Comparison of ENCODE assay signal across 10 cellular contexts in genomic region chr13:45466359-45466758, GRCh38. TPM values are rescaled to one million over a fixed set of nuclear protein-coding genes. Genes with fewer than 3 reads are reported as not detected.
DNase-seq lines count a peak whose midpoint lies in the region; ATAC-seq and TF ChIP-seq lines count a peak whose summit lies in the region.
"Had no signal": no experiment of that assay in that cellular context is flagged by ENCODE, and none has a peak within 500 bp of the region (broad histone marks: within the 10 kb centered on the region; RNA-seq: fewer than 3 reads in every experiment).

No MANE protein-coding gene starts in this region.

- no peaks in the 10 kb centered on the region for H3K9me3 Mint-ChIP-seq in activated naive CD4-positive, alpha-beta T cell treated with anti-CD3 and anti-CD28 coated beads for 36 hours
- H3K9me3 Mint-ChIP-seq in activated CD8-positive, alpha-beta T cell treated with anti-CD3 and anti-CD28 coated beads for 36 hours: no peaks in the 10 kb centered on the region
- no peaks in the 10 kb centered on the region for H3K9me3 Mint-ChIP-seq in immature natural killer cell

- no peak for ATAC-seq in activated CD8-positive, alpha-beta T cell treated with anti-CD3 and anti-CD28 coated beads for 36 hours
- ATAC-seq: right cardiac atrium had no signal

- CTCF ChIA-PET in activated naive CD4-positive, alpha-beta T cell treated with anti-CD3 and anti-CD28 coated beads for 36 hours (lab: Charles Lee): interaction anchor here (0.8 to 1.3 kb wide), 4 partner anchors 8 to 52 kb away, joined by 3 to 5 read pairs (median 4); no protein-coding TSS in a partner anchor
- CTCF ChIA-PET in activated CD8-positive, alpha-beta T cell treated with anti-CD3 and anti-CD28 coated beads for 36 hours (lab: Charles Lee): interaction anchor here (1.0 to 1.8 kb wide), 3 partner anchors 16 to 82 kb away, joined by 3 to 4 read pairs (median 3); no protein-coding TSS in a partner anchor

- TF ChIP-seq CTCF in activated CD8-positive, alpha-beta T cell treated with anti-CD3 and anti-CD28 coated beads for 36 hours (IDR thresholded peaks at IDR 0.05): no peak
- TF ChIP-seq CTCF in stomach (IDR thresholded peaks at IDR 0.05) (no peak), ascending aorta (IDR thresholded peaks at IDR 0.05) (no peak)

- peak overlapping the region; percentile 73 to 99 (median 88) for H3K4me3 ChIP-seq in stomach
- peak overlapping the region in 1 of 2 donors; percentile 63 for H3K4me3 ChIP-seq in ascending aorta

- WGBS in stomach, 5 donors: 32 to 65% (median 43%) methylated on average over 4 of the region's 4 CpGs

- no peaks in the 10 kb centered on the region for H3K27me3 Mint-ChIP-seq in activated naive CD4-positive, alpha-beta T cell treated with anti-CD3 and anti-CD28 coated beads for 36 hours (ENCODE audit: low read depth)
- no peaks in the 10 kb centered on the region for H3K27me3 Mint-ChIP-seq in activated CD8-positive, alpha-beta T cell treated with anti-CD3 and anti-CD28 coated beads for 36 hours
- peaks cover 2 to 5% (median 5%) of the 10 kb centered on the region in 3 donors for H3K27me3 Mint-ChIP-seq in immature natural killer cell (ENCODE audit: low read depth in 3 of 3)

- H3K36me3 Mint-ChIP-seq in activated naive CD4-positive, alpha-beta T cell treated with anti-CD3 and anti-CD28 coated beads for 36 hours (ENCODE audit: low read depth): peaks cover 5% of the 10 kb centered on the region
- peaks cover 9% of the 10 kb centered on the region for H3K36me3 Mint-ChIP-seq in activated CD8-positive, alpha-beta T cell treated with anti-CD3 and anti-CD28 coated beads for 36 hours (ENCODE audit: low read depth)
- peaks cover 0 to 3% (median 0%) of the 10 kb centered on the region in 3 donors for H3K36me3 Mint-ChIP-seq in immature natural killer cell

- H3K9me3 ChIP-seq in stomach (no peaks in the 10 kb centered on the region), ascending aorta (no peaks in the 10 kb centered on the region)

- H3K27ac Mint-ChIP-seq in activated naive CD4-positive, alpha-beta T cell treated with anti-CD3 and anti-CD28 coated beads for 36 hours: no peak overlapping the region
- peak overlapping the region; percentile 95 for H3K27ac Mint-ChIP-seq in activated CD8-positive, alpha-beta T cell treated with anti-CD3 and anti-CD28 coated beads for 36 hours
- peak overlapping the region; percentile 23 to 96 (median 92) for H3K27ac Mint-ChIP-seq in immature natural killer cell

- H3K36me3 ChIP-seq in stomach: peaks cover 0 to 6% (median 0%) of the 10 kb centered on the region in 4 donors
- no peaks in the 10 kb centered on the region for H3K36me3 ChIP-seq in ascending aorta

- POLR2A ChIA-PET in activated CD8-positive, alpha-beta T cell treated with anti-CD3 and anti-CD28 coated beads for 36 hours (lab: Charles Lee): no interaction called here

- no peak for DNase-seq in activated naive CD4-positive, alpha-beta T cell treated with anti-CD3 and anti-CD28 coated beads for 36 hours
- no peak for DNase-seq in activated naive CD4-positive, alpha-beta T cell (lab: John Stamatoyannopoulos, UW)
- no peak for DNase-seq in activated CD8-positive, alpha-beta T cell treated with anti-CD3 and anti-CD28 coated beads for 36 hours
- DNase-seq in immature natural killer cell: no peak
- no peak for DNase-seq in stomach
- DNase-seq in NOMO-1 (lab: John Stamatoyannopoulos, UW; ENCODE audit: unreplicated experiment in 2 of 2): no peak
- no peak for DNase-seq in COR-L47 (lab: John Stamatoyannopoulos, UW)
- no peak for DNase-seq in ascending aorta (ENCODE audit: low spot score in 2 of 2)
- DNase-seq: NCI-H446, right cardiac atrium had no signal

- peaks cover 31 to 65% (median 48%) of the 10 kb centered on the region in 4 donors for H3K4me1 ChIP-seq in stomach
- peaks cover 3 to 18% of the 10 kb centered on the region in 2 donors for H3K4me1 ChIP-seq in ascending aorta

- H3K27ac ChIP-seq in stomach (peak overlapping the region in 4 of 5 donors; percentile 94 to 98 (median 95)), ascending aorta (no peak overlapping the region)

- H3K27me3 ChIP-seq in stomach (no peaks in the 10 kb centered on the region), ascending aorta (no peaks in the 10 kb centered on the region)

- H3K4me3 Mint-ChIP-seq in activated naive CD4-positive, alpha-beta T cell treated with anti-CD3 and anti-CD28 coated beads for 36 hours: peak overlapping the region; percentile 88
- peak overlapping the region; percentile 93 for H3K4me3 Mint-ChIP-seq in activated CD8-positive, alpha-beta T cell treated with anti-CD3 and anti-CD28 coated beads for 36 hours
- peak overlapping the region; percentile 79 to 98 (median 95) for H3K4me3 Mint-ChIP-seq in immature natural killer cell

- no peak for TF ChIP-seq EP300 in stomach (IDR thresholded peaks at IDR 0.05)

- intact Hi-C loops in activated naive CD4-positive, alpha-beta T cell treated with anti-CD3 and anti-CD28 coated beads for 36 hours (cut with micrococcal nuclease): no loop called here
- intact Hi-C loops in activated CD8-positive, alpha-beta T cell treated with anti-CD3 and anti-CD28 coated beads for 36 hours (cut with micrococcal nuclease): no loop called here
- intact Hi-C loops in stomach (cut with DNase I; ENCODE audit: low total_unique reads): no loop called here
- intact Hi-C loops in ascending aorta (cut with DNase I): loop anchor here (10.0 kb wide), 1 partner anchor 122 kb away; the partner anchor contains the start of gene TPT1

- no peak for TF ChIP-seq POLR2A in stomach (IDR thresholded peaks at IDR 0.05)

- H3K4me1 Mint-ChIP-seq in activated naive CD4-positive, alpha-beta T cell treated with anti-CD3 and anti-CD28 coated beads for 36 hours (ENCODE audit: low read depth): peaks cover 66% of the 10 kb centered on the region
- peaks cover 52% of the 10 kb centered on the region for H3K4me1 Mint-ChIP-seq in activated CD8-positive, alpha-beta T cell treated with anti-CD3 and anti-CD28 coated beads for 36 hours (ENCODE audit: low read depth)
- peaks cover 56 to 70% of the 10 kb centered on the region in 2 donors for H3K4me1 Mint-ChIP-seq in immature natural killer cell

RNA-seq across cellular contexts. Expression of gene COG3, which starts 1.6 kb away (rescaled TPM):
- total RNA-seq in activated naive CD4-positive, alpha-beta T cell treated with anti-CD3 and anti-CD28 coated beads for 36 hours: 10 to 100 TPM; 19.1 to 19.3 TPM
- total RNA-seq in activated CD8-positive, alpha-beta T cell treated with anti-CD3 and anti-CD28 coated beads for 36 hours: 10 to 100 TPM; 19.9 to 22.1 TPM
- polyA plus RNA-seq in immature natural killer cell (10 to 100 TPM; 25.5 to 48.2 (median 27.8) TPM), stomach (10 to 100 TPM; 10.4 to 11.0 (median 10.7) TPM)
- total RNA-seq in stomach (100 to 1,000 TPM in 3 of 5 donors, 10 to 100 TPM in 2; 27.2 to 442 (median 101) TPM), ascending aorta (5.7 TPM)

RNA-seq across cellular contexts. Expression of gene SLC25A30, which starts 48.2 kb away (rescaled TPM):
- 10 to 100 TPM; 13.6 to 15.1 TPM for total RNA-seq in activated naive CD4-positive, alpha-beta T cell treated with anti-CD3 and anti-CD28 coated beads for 36 hours
- total RNA-seq in activated CD8-positive, alpha-beta T cell treated with anti-CD3 and anti-CD28 coated beads for 36 hours: 10 to 100 TPM; 18.9 to 21.2 TPM
- polyA plus RNA-seq in immature natural killer cell: 1 to 10 TPM in 2 of 3 donors, under 1 TPM in 1; 0.77 to 2.0 (median 1.5) TPM
- 10 to 100 TPM in 2 of 5 donors, 1 to 10 TPM in 3; 3.5 to 51.9 (median 8.7) TPM for total RNA-seq in stomach
- polyA plus RNA-seq in stomach: 1 to 10 TPM; 2.9 to 7.4 (median 6.9) TPM
- 1.9 TPM for total RNA-seq in ascending aorta

Comparison
In these comparisons a context has a peak if more than half of its experiments do, and no peak if none do; other contexts are left out.
1. H3K27ac ChIP-seq: peak in stomach (4 of 5); none in ascending aorta (0 of 2).
2. Peak in every context shown above with its lines, with median percentiles within 50 percentile points of each other: H3K4me3 Mint-ChIP-seq.